ENCODE assay signal across 14 cellular contexts in genomic region chr7:46933596-46933995, GRCh38.
DNase-seq lines count a peak whose midpoint lies in the region; ATAC-seq, FAIRE-seq and TF ChIP-seq lines count a peak whose summit lies in the region.
"Had no signal": no experiment of that assay in that cellular context is flagged by ENCODE, and none has a peak within 500 bp of the region (broad histone marks: within the 10 kb centered on the region; RNA-seq: fewer than 3 reads in every experiment).

No MANE protein-coding gene starts in this region.

- no peak for FAIRE-seq in astrocyte (lab: Jason Lieb, UNC)

- no peaks in the 10 kb centered on the region for H3K27me3 Mint-ChIP-seq in astrocyte (ENCODE audit: low read depth, unreplicated experiment)

- H3K27ac Mint-ChIP-seq in astrocyte (ENCODE audit: unreplicated experiment): no peak overlapping the region
- H3K27ac Mint-ChIP-seq: GM23338 had no signal

- TF ChIP-seq CTCF in heart right ventricle (IDR thresholded peaks at IDR 0.05) (no peak), astrocyte (IDR thresholded peaks at IDR 0.05; ENCODE audit: insufficient read depth, low read depth, low read length) (no peak), MM.1S (IDR thresholded peaks at IDR 0.05; ENCODE audit: low read length) (no peak)

- intact Hi-C loops in heart right ventricle (cut with DNase I) (loop anchor here in 6 of 10 donors (10.0 kb wide), 7 partner anchors 79 to 1009 kb away; partner anchors contain the start of gene IGFBP3 (in 2 of the 6)), right cardiac atrium (cut with DNase I) (loop anchor here in 1 of 4 donors (10.0 kb wide), 1 partner anchor 1009 kb away; the partner anchor contains the start of gene IGFBP3), left ventricle myocardium superior (cut with micrococcal nuclease) (no loop called here)

- peaks cover 2% of the 10 kb centered on the region for H3K9me3 Mint-ChIP-seq in astrocyte (ENCODE audit: unreplicated experiment)

- H3K27ac ChIP-seq in heart right ventricle (peak overlapping the region in 6 of 10 donors; percentile 43 to 70 (median 58)), right cardiac atrium (ENCODE audit: low read length) (no peak overlapping the region), astrocyte (ENCODE audit: low read depth, low read length) (no peak overlapping the region), MM.1S (ENCODE audit: low read length) (no peak overlapping the region)

- H3K4me1 ChIP-seq in heart right ventricle (peaks cover 0 to 42% (median 25%) of the 10 kb centered on the region in 9 donors), right cardiac atrium (ENCODE audit: control insufficient read depth, insufficient read depth, low read length) (no peaks in the 10 kb centered on the region), astrocyte (ENCODE audit: insufficient read depth, low read length) (peaks cover 17% of the 10 kb centered on the region), MM.1S (ENCODE audit: low read length) (no peaks in the 10 kb centered on the region)

- H3K9ac ChIP-seq in astrocyte (ENCODE audit: low read length) (no peak overlapping the region), MM.1S (ENCODE audit: low read length) (no peak overlapping the region)

- H4K20me1 ChIP-seq in astrocyte (ENCODE audit: insufficient read depth, low read length) (no peaks in the 10 kb centered on the region), MM.1S (ENCODE audit: insufficient read depth, low read length) (no peaks in the 10 kb centered on the region)

- peaks cover 11% of the 10 kb centered on the region for H3K4me1 Mint-ChIP-seq in astrocyte (ENCODE audit: low read depth, unreplicated experiment)
- H3K4me1 Mint-ChIP-seq: GM23338 had no signal

- H3K79me2 ChIP-seq in astrocyte (ENCODE audit: insufficient read depth, low read length): no peaks in the 10 kb centered on the region
- H3K79me2 ChIP-seq in MM.1S (ENCODE audit: low read length): no peaks in the 10 kb centered on the region

- no peaks in the 10 kb centered on the region for H3K36me3 Mint-ChIP-seq in astrocyte (ENCODE audit: low read depth, unreplicated experiment)

- WGBS in heart right ventricle, 2 donors: 71 to 79% methylated on average over 4 of the region's 4 CpGs
- 59% methylated on average over 4 of the region's 4 CpGs for WGBS in right cardiac atrium

- H3K9me3 ChIP-seq in heart right ventricle (no peaks in the 10 kb centered on the region), right cardiac atrium (ENCODE audit: control insufficient read depth, low read length) (no peaks in the 10 kb centered on the region), astrocyte (ENCODE audit: insufficient read depth, low read depth, low read length) (no peaks in the 10 kb centered on the region), MM.1S (replicated peaks; ENCODE audit: insufficient read depth, low read length) (no peaks in the 10 kb centered on the region)

- no peak for DNase-seq in heart right ventricle
- DNase-seq in right cardiac atrium: no peak
- DNase-seq in astrocyte (ENCODE audit: low read depth): peak; percentile 44
- DNase-seq in left ventricle myocardium superior: no peak
- DNase-seq in MM.1S: no peak
- DNase-seq: activated CD8-positive, alpha-beta memory T cell treated with anti-CD3 and anti-CD28 coated beads for 24 hours; activated naive CD4-positive, alpha-beta T cell treated with Interleukin-2 at 50 U/mL for 16 hours; DMS79 treated with DMSO at 0.1 percent for 48 hours had no signal

- peak in 3 of 8 donors; percentile 22 to 47 (median 39) for ATAC-seq in heart right ventricle
- ATAC-seq in right cardiac atrium: no peak
- peak; percentile 41 for ATAC-seq in left ventricle myocardium superior
- ATAC-seq in HG02973 (IDR thresholded peaks at IDR 0.05; ENCODE audit: unreplicated experiment): no peak
- no peak for ATAC-seq in HG03045 (IDR thresholded peaks at IDR 0.05; ENCODE audit: unreplicated experiment)
- ATAC-seq in HG03469 (IDR thresholded peaks at IDR 0.05; ENCODE audit: unreplicated experiment): no peak
- ATAC-seq: PC-3 had no signal

- no peaks in the 10 kb centered on the region for H3K9me2 ChIP-seq in MM.1S (replicated peaks; ENCODE audit: insufficient read depth, low read length)

- H3K4me3 Mint-ChIP-seq in astrocyte (ENCODE audit: unreplicated experiment): no peak overlapping the region
- H3K4me3 Mint-ChIP-seq: GM23338 had no signal

- H3K36me3 ChIP-seq in heart right ventricle (no peaks in the 10 kb centered on the region), astrocyte (ENCODE audit: insufficient read depth, low read length) (no peaks in the 10 kb centered on the region), MM.1S (replicated peaks; ENCODE audit: insufficient read depth, low read length) (no peaks in the 10 kb centered on the region)

- H3K4me2 ChIP-seq in astrocyte (ENCODE audit: low read length) (no peak overlapping the region), MM.1S (ENCODE audit: low read depth, low read length) (no peak overlapping the region)
- H3K4me2 ChIP-seq: GM23338 had no signal

- H2AFZ ChIP-seq in astrocyte (ENCODE audit: low read depth, low read length) (no peak overlapping the region), MM.1S (ENCODE audit: low read length) (no peak overlapping the region)

- no peaks in the 10 kb centered on the region for H3K27me3 ChIP-seq in heart right ventricle
- H3K27me3 ChIP-seq in right cardiac atrium (ENCODE audit: control insufficient read depth, insufficient read depth): no peaks in the 10 kb centered on the region
- H3K27me3 ChIP-seq in astrocyte (ENCODE audit: insufficient read depth, low read length): no peaks in the 10 kb centered on the region
- no peaks in the 10 kb centered on the region for H3K27me3 ChIP-seq in MM.1S (replicated peaks; ENCODE audit: insufficient read depth, low read length)

- H3K4me3 ChIP-seq in heart right ventricle (no peak overlapping the region), right cardiac atrium (ENCODE audit: low read length) (no peak overlapping the region), astrocyte (ENCODE audit: insufficient read depth, low read depth, low read length) (no peak overlapping the region), MM.1S (ENCODE audit: low read length) (no peak overlapping the region)
- H3K4me3 ChIP-seq: coronary artery, GM23338 had no signal

- no peaks in the 10 kb centered on the region for H3F3A ChIP-seq in MM.1S (ENCODE audit: insufficient read depth, low read length)

Comparison
In these comparisons a context has a peak if more than half of its experiments do, and no peak if none do; other contexts are left out.
1. H3K27ac ChIP-seq: peak in heart right ventricle (6 of 10); none in right cardiac atrium (single experiment), astrocyte (single experiment) and MM.1S (single experiment).